14 cellular contexts compared by ENCODE assay signal in genomic region chrX:39857780-39858179, GRCh38.
DNase-seq lines count a peak whose midpoint lies in the region; ATAC-seq and TF ChIP-seq lines count a peak whose summit lies in the region.
"Had no signal": no experiment of that assay in that cellular context is flagged by ENCODE, and none has a peak within 500 bp of the region (broad histone marks: within the 10 kb centered on the region; RNA-seq: fewer than 3 reads in every experiment).

No MANE protein-coding gene starts in this region.

- no peak overlapping the region for H3K4me3 Mint-ChIP-seq in activated T-helper 2 cell treated with anti-CD3 and anti-CD28 coated beads, Interferon-gamma antibody, Interleukin-2, Interleukin-4, amounts not matched to agents 10 μg/mL and 5 μg/mL and 100 μg/mL, durations not matched to agents 14 hours and 24 hours and 36 hours (ENCODE audit: low read depth)
- no peak overlapping the region for H3K4me3 Mint-ChIP-seq in naive thymus-derived CD8-positive, alpha-beta T cell
- H3K4me3 Mint-ChIP-seq: neural progenitor cell, WTC11 had no signal

- DNase-seq in activated CD4-positive, alpha-beta T cell treated with anti-CD3 and anti-CD28 coated beads for 48 hours = peak; percentile 60
- no peak for DNase-seq in activated CD4-positive, alpha-beta T cell treated with anti-CD3 and anti-CD28 coated beads for 1 hour
- DNase-seq in OCI-LY7 (ENCODE audit: low spot score) = no peak
- DNase-seq in activated T-helper 2 cell treated with anti-CD3 and anti-CD28 coated beads, Interferon-gamma antibody, Interleukin-2, Interleukin-4, amounts not matched to agents 10 μg/mL and 5 μg/mL and 100 μg/mL, durations not matched to agents 14 hours and 24 hours and 36 hours (ENCODE audit: low spot score) = no peak
- peak; percentile 40 for DNase-seq in stimulated activated CD4-positive, alpha-beta T cell treated with anti-CD3 and anti-CD28 coated beads, Interleukin-4, amount 100 ng/mL, for 24 hours
- no peak for DNase-seq in RKO (ENCODE audit: low spot score)
- no peak for DNase-seq in naive thymus-derived CD8-positive, alpha-beta T cell
- no peak for DNase-seq in mucosa of gallbladder (ENCODE audit: low spot score)
- DNase-seq: cortex of kidney, Kasumi-1, NCI-H2029 treated with DMSO at 0.1 percent for 48 hours had no signal

- H3K4me1 Mint-ChIP-seq in activated T-helper 2 cell treated with anti-CD3 and anti-CD28 coated beads, Interferon-gamma antibody, Interleukin-2, Interleukin-4, amounts not matched to agents 10 μg/mL and 5 μg/mL and 100 μg/mL, durations not matched to agents 14 hours and 24 hours and 36 hours (ENCODE audit: low read depth) = peaks cover 57% of the 10 kb centered on the region
- peaks cover 10 to 53% (median 43%) of the 10 kb centered on the region in 4 donors for H3K4me1 Mint-ChIP-seq in naive thymus-derived CD8-positive, alpha-beta T cell

- H3K9me3 ChIP-seq in OCI-LY7 (ENCODE audit: low read length) = no peaks in the 10 kb centered on the region
- H3K9me3 ChIP-seq: A549 had no signal

- H3K27me3 Mint-ChIP-seq in activated T-helper 2 cell treated with anti-CD3 and anti-CD28 coated beads, Interferon-gamma antibody, Interleukin-2, Interleukin-4, amounts not matched to agents 10 μg/mL and 5 μg/mL and 100 μg/mL, durations not matched to agents 14 hours and 24 hours and 36 hours (ENCODE audit: low read depth) = no peaks in the 10 kb centered on the region
- no peaks in the 10 kb centered on the region for H3K27me3 Mint-ChIP-seq in naive thymus-derived CD8-positive, alpha-beta T cell

- CTCF ChIA-PET in OCI-LY7 (lab: Charles Lee; ENCODE audit: unreplicated experiment) = no interaction called here

- H3K27ac Mint-ChIP-seq in activated T-helper 2 cell treated with anti-CD3 and anti-CD28 coated beads, Interferon-gamma antibody, Interleukin-2, Interleukin-4, amounts not matched to agents 10 μg/mL and 5 μg/mL and 100 μg/mL, durations not matched to agents 14 hours and 24 hours and 36 hours = peak overlapping the region; percentile 67
- peak overlapping the region in 3 of 10 donors; percentile 10 to 43 (median 11) for H3K27ac Mint-ChIP-seq in naive thymus-derived CD8-positive, alpha-beta T cell
- H3K27ac Mint-ChIP-seq: neural progenitor cell, WTC11 had no signal

- H3K36me3 Mint-ChIP-seq in activated T-helper 2 cell treated with anti-CD3 and anti-CD28 coated beads, Interferon-gamma antibody, Interleukin-2, Interleukin-4, amounts not matched to agents 10 μg/mL and 5 μg/mL and 100 μg/mL, durations not matched to agents 14 hours and 24 hours and 36 hours (ENCODE audit: low read depth) = peaks cover under 1% of the 10 kb centered on the region
- no peaks in the 10 kb centered on the region for H3K36me3 Mint-ChIP-seq in naive thymus-derived CD8-positive, alpha-beta T cell
- H3K36me3 Mint-ChIP-seq: neural progenitor cell, WTC11 had no signal

- BruUV-seq in OCI-LY7 (replicated peaks; lab: Mats Ljungman, UMichigan) = no TSS peak

- no peak for TF ChIP-seq CTCF in OCI-LY7 (conservative IDR thresholded peaks at IDR 0.05; ENCODE audit: low read length)

- POLR2A ChIA-PET in OCI-LY7 (lab: Charles Lee) = interaction anchor here (0.7 to 0.9 kb wide), 2 partner anchors 10 to 1242 kb away, joined by 3 to 4 read pairs; no protein-coding TSS in a partner anchor
- POLR2A ChIA-PET in naive thymus-derived CD8-positive, alpha-beta T cell (lab: Charles Lee) = no interaction called here

- peak overlapping the region; percentile 25; the same call in 1 of the 2 replicates for H2AFZ ChIP-seq in OCI-LY7 (ENCODE audit: low read length)
- H2AFZ ChIP-seq: neural progenitor cell had no signal

- H3K36me3 ChIP-seq in OCI-LY7 (ENCODE audit: insufficient read depth, low read length) = no peaks in the 10 kb centered on the region
- H3K36me3 ChIP-seq: neural progenitor cell had no signal

- H3K4me1 ChIP-seq in OCI-LY7 (ENCODE audit: insufficient read depth, low read length, poor library complexity, severe bottlenecking) = peaks cover 59% of the 10 kb centered on the region

- no peaks in the 10 kb centered on the region for H3K9me2 ChIP-seq in OCI-LY7 (ENCODE audit: insufficient read depth, low read length)

- no peak overlapping the region for H3K27ac ChIP-seq in OCI-LY7 (ENCODE audit: low read depth, low read length, poor library complexity, severe bottlenecking)
- H3K27ac ChIP-seq: neural progenitor cell had no signal

- H3K4me3 ChIP-seq in OCI-LY7 (ENCODE audit: low read depth, low read length, poor library complexity, severe bottlenecking) = no peak overlapping the region
- H3K4me3 ChIP-seq: A549, neural progenitor cell had no signal

- H3K9me3 Mint-ChIP-seq in activated T-helper 2 cell treated with anti-CD3 and anti-CD28 coated beads, Interferon-gamma antibody, Interleukin-2, Interleukin-4, amounts not matched to agents 10 μg/mL and 5 μg/mL and 100 μg/mL, durations not matched to agents 14 hours and 24 hours and 36 hours = no peaks in the 10 kb centered on the region
- H3K9me3 Mint-ChIP-seq in naive thymus-derived CD8-positive, alpha-beta T cell = no peaks in the 10 kb centered on the region
- H3K9me3 Mint-ChIP-seq: WTC11 had no signal

- no peaks in the 10 kb centered on the region for H4K20me1 ChIP-seq in OCI-LY7 (ENCODE audit: insufficient read depth, low read length)

- intact Hi-C loops in OCI-LY7 (cut with micrococcal nuclease; ENCODE audit: unreplicated experiment) = no loop called here
- intact Hi-C loops in activated T-helper 2 cell treated with anti-CD3 and anti-CD28 coated beads, Interferon-gamma antibody, Interleukin-2, Interleukin-4, amounts not matched to agents 10 μg/mL and 5 μg/mL and 100 μg/mL, durations not matched to agents 14 hours and 24 hours and 36 hours (cut with micrococcal nuclease) = loop anchor here (2.0 to 10.0 kb wide), 7 partner anchors 45 to 1045 kb away; partner anchors contain the start of gene BCOR

- H3K4me2 ChIP-seq in OCI-LY7 (ENCODE audit: low read length) = no peak overlapping the region
- H3K4me2 ChIP-seq: A549, neural progenitor cell had no signal

- H3K79me2 ChIP-seq in OCI-LY7 (ENCODE audit: insufficient read depth, low read depth, low read length) = no peaks in the 10 kb centered on the region

- no peak for ATAC-seq in naive thymus-derived CD8-positive, alpha-beta T cell
- ATAC-seq: A549, WTC11 had no signal

Comparison
In these comparisons a context has a peak if more than half of its experiments do, and no peak if none do; other contexts are left out.
1. DNase-seq: peak in activated CD4-positive, alpha-beta T cell treated with anti-CD3 and anti-CD28 coated beads for 48 hours (single experiment) and stimulated activated CD4-positive, alpha-beta T cell treated with anti-CD3 and anti-CD28 coated beads, Interleukin-4, amount 100 ng/mL, for 24 hours (single experiment); none in activated CD4-positive, alpha-beta T cell treated with anti-CD3 and anti-CD28 coated beads for 1 hour (single experiment), OCI-LY7 (single experiment), activated T-helper 2 cell treated with anti-CD3 and anti-CD28 coated beads, Interferon-gamma antibody, Interleukin-2, Interleukin-4, amounts not matched to agents 10 μg/mL and 5 μg/mL and 100 μg/mL, durations not matched to agents 14 hours and 24 hours and 36 hours (single experiment), RKO (single experiment), naive thymus-derived CD8-positive, alpha-beta T cell (0 of 10) and mucosa of gallbladder (single experiment).